Comparison of ENCODE assay signal across 15 cellular contexts in the genomic region with DNA sequence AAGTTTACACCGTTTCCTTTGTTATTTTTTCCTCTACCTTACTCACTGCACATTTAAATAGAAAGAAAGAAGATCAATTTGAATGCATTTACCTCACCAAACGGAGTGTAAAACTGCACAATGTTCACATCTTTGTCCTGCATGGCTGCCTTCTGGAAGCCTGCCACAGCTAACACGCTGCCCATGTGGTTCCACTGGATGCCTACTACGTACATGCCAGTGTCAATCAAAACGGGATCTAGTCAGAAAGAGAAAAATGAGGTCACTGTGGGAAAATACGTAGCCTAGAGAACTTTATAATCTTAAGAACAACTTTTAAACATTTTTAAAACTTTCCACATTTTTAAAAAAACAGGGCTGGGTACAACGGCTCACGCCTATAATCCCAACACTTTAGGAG. TPM values are rescaled to one million over a fixed set of nuclear protein-coding genes. Genes with fewer than 3 reads are reported as not detected.
DNase-seq lines count a peak whose midpoint lies in the region; ATAC-seq and TF ChIP-seq lines count a peak whose summit lies in the region.
"Had no signal": no experiment of that assay in that cellular context is flagged by ENCODE, and none has a peak within 500 bp of the region (broad histone marks: within the 10 kb centered on the region; RNA-seq: fewer than 3 reads in every experiment).

No MANE protein-coding gene starts in this region.

- peaks cover 9% of the 10 kb centered on the region for H3K4me1 Mint-ChIP-seq in activated T-helper 1 cell treated with anti-CD3 and anti-CD28 coated beads, Interleukin-12 subunit alpha, Interleukin-12 subunit beta, Interleukin-2, Interleukin-4 antibody, amounts not matched to agents 30 ng/mL and 10 ng/mL and 1 ng/mL, durations not matched to agents 14 hours and 24 hours and 36 hours (ENCODE audit: low read depth)
- H3K4me1 Mint-ChIP-seq: GM23338, H9, IgD-negative memory B cell had no signal

- DNase-seq in NCI-H1694 (lab: John Stamatoyannopoulos, UW) = peak; percentile 40
- peak; percentile 69 for DNase-seq in astrocyte of the hippocampus (ENCODE audit: low read depth, low spot score)
- peak; percentile 49 for DNase-seq in kidney tubule cell (ENCODE audit: low spot score)
- DNase-seq in activated T-helper 1 cell treated with anti-CD3 and anti-CD28 coated beads, Interleukin-12 subunit alpha, Interleukin-12 subunit beta, Interleukin-2, Interleukin-4 antibody, amounts not matched to agents 30 ng/mL and 10 ng/mL and 1 ng/mL, durations not matched to agents 14 hours and 24 hours and 36 hours (ENCODE audit: low spot score) = no peak
- DNase-seq in mucosa of descending colon = no peak
- DNase-seq: BE2C; CD4-positive, alpha-beta memory T cell; DMS153; DMS79 treated with DMSO at 0.1 percent for 48 hours; EL; H9 had no signal

- intact Hi-C loops in activated T-helper 1 cell treated with anti-CD3 and anti-CD28 coated beads, Interleukin-12 subunit alpha, Interleukin-12 subunit beta, Interleukin-2, Interleukin-4 antibody, amounts not matched to agents 30 ng/mL and 10 ng/mL and 1 ng/mL, durations not matched to agents 14 hours and 24 hours and 36 hours (cut with micrococcal nuclease) = no loop called here
- intact Hi-C loops in mucosa of descending colon (cut with DNase I, micrococcal nuclease) = no loop called here

- no peaks in the 10 kb centered on the region for H3K9me3 Mint-ChIP-seq in activated T-helper 1 cell treated with anti-CD3 and anti-CD28 coated beads, Interleukin-12 subunit alpha, Interleukin-12 subunit beta, Interleukin-2, Interleukin-4 antibody, amounts not matched to agents 30 ng/mL and 10 ng/mL and 1 ng/mL, durations not matched to agents 14 hours and 24 hours and 36 hours
- H3K9me3 Mint-ChIP-seq: CD4-positive, alpha-beta memory T cell; GM23338; H9; IgD-negative memory B cell had no signal

- H3K4me3 ChIP-seq in mucosa of descending colon = no peak overlapping the region
- H3K4me3 ChIP-seq: A549, GM23338 had no signal

- no peaks in the 10 kb centered on the region for H3K4me1 ChIP-seq in mucosa of descending colon (ENCODE audit: low read depth)
- H3K4me1 ChIP-seq: A549, BE2C had no signal

- H3K36me3 ChIP-seq in mucosa of descending colon (ENCODE audit: low read depth) = no peaks in the 10 kb centered on the region

- TF ChIP-seq CTCF in mucosa of descending colon (IDR thresholded peaks at IDR 0.05) = no peak

- H3K4me3 Mint-ChIP-seq in activated T-helper 1 cell treated with anti-CD3 and anti-CD28 coated beads, Interleukin-12 subunit alpha, Interleukin-12 subunit beta, Interleukin-2, Interleukin-4 antibody, amounts not matched to agents 30 ng/mL and 10 ng/mL and 1 ng/mL, durations not matched to agents 14 hours and 24 hours and 36 hours = no peak overlapping the region
- H3K4me3 Mint-ChIP-seq: CD4-positive, alpha-beta memory T cell; GM23338; H9; IgD-negative memory B cell had no signal

- no peaks in the 10 kb centered on the region for H3K9me3 ChIP-seq in mucosa of descending colon
- H3K9me3 ChIP-seq: A549, BE2C had no signal

- ATAC-seq in mucosa of descending colon (no peak), GM18867 (IDR thresholded peaks at IDR 0.05; ENCODE audit: unreplicated experiment) (no peak)
- ATAC-seq: A549, GM23338 had no signal

- H3K27ac Mint-ChIP-seq in activated T-helper 1 cell treated with anti-CD3 and anti-CD28 coated beads, Interleukin-12 subunit alpha, Interleukin-12 subunit beta, Interleukin-2, Interleukin-4 antibody, amounts not matched to agents 30 ng/mL and 10 ng/mL and 1 ng/mL, durations not matched to agents 14 hours and 24 hours and 36 hours = no peak overlapping the region
- H3K27ac Mint-ChIP-seq: CD4-positive, alpha-beta memory T cell; GM23338; IgD-negative memory B cell had no signal

- H3K36me3 Mint-ChIP-seq in activated T-helper 1 cell treated with anti-CD3 and anti-CD28 coated beads, Interleukin-12 subunit alpha, Interleukin-12 subunit beta, Interleukin-2, Interleukin-4 antibody, amounts not matched to agents 30 ng/mL and 10 ng/mL and 1 ng/mL, durations not matched to agents 14 hours and 24 hours and 36 hours (ENCODE audit: low read depth) = peaks cover 7% of the 10 kb centered on the region

- H3K27me3 Mint-ChIP-seq in activated T-helper 1 cell treated with anti-CD3 and anti-CD28 coated beads, Interleukin-12 subunit alpha, Interleukin-12 subunit beta, Interleukin-2, Interleukin-4 antibody, amounts not matched to agents 30 ng/mL and 10 ng/mL and 1 ng/mL, durations not matched to agents 14 hours and 24 hours and 36 hours (ENCODE audit: insufficient read depth) = no peaks in the 10 kb centered on the region
- H3K27me3 Mint-ChIP-seq: CD4-positive, alpha-beta memory T cell; IgD-negative memory B cell had no signal

RNA-seq across cellular contexts. Expression of a gene that starts 16.4 kb away (rescaled TPM):
- 7.7 and 7.8 TPM in 2 replicates for total RNA-seq in activated T-helper 1 cell treated with anti-CD3 and anti-CD28 coated beads, Interleukin-12 subunit alpha, Interleukin-12 subunit beta, Interleukin-2, Interleukin-4 antibody, amounts not matched to agents 30 ng/mL and 10 ng/mL and 1 ng/mL, durations not matched to agents 14 hours and 24 hours and 36 hours
- total RNA-seq in mucosa of descending colon = 1 to 10 TPM; 1.9 to 8.8 (median 2.7) TPM

RNA-seq across cellular contexts. Expression of a gene that starts 39.0 kb away (rescaled TPM):
- total RNA-seq in activated T-helper 1 cell treated with anti-CD3 and anti-CD28 coated beads, Interleukin-12 subunit alpha, Interleukin-12 subunit beta, Interleukin-2, Interleukin-4 antibody, amounts not matched to agents 30 ng/mL and 10 ng/mL and 1 ng/mL, durations not matched to agents 14 hours and 24 hours and 36 hours = not detected in 2 replicates
- under 1 TPM in 2 of 3 donors, not detected in 1; 0.70 to 0.89 TPM for total RNA-seq in mucosa of descending colon
- total RNA-seq: CD4-positive, alpha-beta memory T cell had no signal

Comparison
In these comparisons a context has a peak if more than half of its experiments do, and no peak if none do; other contexts are left out.
1. DNase-seq: peak in NCI-H1694 (single experiment), astrocyte of the hippocampus (single experiment) and kidney tubule cell (single experiment); none in activated T-helper 1 cell treated with anti-CD3 and anti-CD28 coated beads, Interleukin-12 subunit alpha, Interleukin-12 subunit beta, Interleukin-2, Interleukin-4 antibody, amounts not matched to agents 30 ng/mL and 10 ng/mL and 1 ng/mL, durations not matched to agents 14 hours and 24 hours and 36 hours (single experiment) and mucosa of descending colon (0 of 3).